19 cellular contexts compared by ENCODE assay signal in genomic region chr15:51083641-51084040, GRCh38. TPM values are rescaled to one million over a fixed set of nuclear protein-coding genes. Genes with fewer than 3 reads are reported as not detected.
"Had no signal": no experiment of that assay in that cellular context is flagged by ENCODE, and none has a peak within 500 bp of the region (broad histone marks: within the 10 kb centered on the region; RNA-seq: fewer than 3 reads in every experiment).

No MANE protein-coding gene starts in this region.

- H3K27me3 ChIP-seq: heart left ventricle, pancreas, testis, tibial nerve had no signal

- H3K27ac ChIP-seq: heart left ventricle, pancreas, testis, tibial nerve had no signal

- H3K4me3 ChIP-seq: coronary artery, heart left ventricle, lung, mucosa of descending colon, pancreas, testis, tibial nerve had no signal

- ATAC-seq: heart left ventricle; left colon; left ventricle myocardium superior; mucosa of descending colon; naive thymus-derived CD8-positive, alpha-beta T cell; pancreas; right cardiac atrium had no signal

- H3K9me3 ChIP-seq: heart left ventricle, mucosa of descending colon, pancreas, testis, tibial nerve had no signal

- H3K36me3 ChIP-seq: heart left ventricle, pancreas, tibial nerve had no signal

- H3K27ac Mint-ChIP-seq: endodermal cell; progenitor cell of endocrine pancreas; stimulated activated naive CD8-positive, alpha-beta T cell treated with anti-CD3 and anti-CD28 coated beads, Interleukin-15, Interleukin-2, amounts not matched to agents 100 ng/mL and 50 ng/mL, for 24 hours had no signal

- DNase-seq: effector CD4-positive, alpha-beta T cell; endodermal cell; erythroblast; heart left ventricle; hippocampal formation; left colon; left ventricle myocardium superior; mucosa of descending colon; naive thymus-derived CD8-positive, alpha-beta T cell; pancreas; small intestine; stimulated activated CD4-positive, alpha-beta T cell treated with anti-CD3 and anti-CD28 coated beads, Interleukin-12 subunit alpha, Interleukin-12 subunit beta, amount 100 ng/mL, for 4 hours; testis had no signal

- H3K9me3 Mint-ChIP-seq: endodermal cell; naive thymus-derived CD8-positive, alpha-beta T cell; stimulated activated naive CD8-positive, alpha-beta T cell treated with anti-CD3 and anti-CD28 coated beads, Interleukin-15, Interleukin-2, amounts not matched to agents 100 ng/mL and 50 ng/mL, for 24 hours had no signal

- H3K4me3 Mint-ChIP-seq: endodermal cell; naive thymus-derived CD8-positive, alpha-beta T cell; stimulated activated naive CD8-positive, alpha-beta T cell treated with anti-CD3 and anti-CD28 coated beads, Interleukin-15, Interleukin-2, amounts not matched to agents 100 ng/mL and 50 ng/mL, for 24 hours had no signal

- H3K4me1 ChIP-seq: pancreas, testis had no signal

RNA-seq across cellular contexts. Expression of gene TNFAIP8L3, which starts 11.1 kb away (rescaled TPM):
- total RNA-seq: naive thymus-derived CD8-positive, alpha-beta T cell; progenitor cell of endocrine pancreas had no signal
